1 cellular context compared by ENCODE assay signal in the genomic region with DNA sequence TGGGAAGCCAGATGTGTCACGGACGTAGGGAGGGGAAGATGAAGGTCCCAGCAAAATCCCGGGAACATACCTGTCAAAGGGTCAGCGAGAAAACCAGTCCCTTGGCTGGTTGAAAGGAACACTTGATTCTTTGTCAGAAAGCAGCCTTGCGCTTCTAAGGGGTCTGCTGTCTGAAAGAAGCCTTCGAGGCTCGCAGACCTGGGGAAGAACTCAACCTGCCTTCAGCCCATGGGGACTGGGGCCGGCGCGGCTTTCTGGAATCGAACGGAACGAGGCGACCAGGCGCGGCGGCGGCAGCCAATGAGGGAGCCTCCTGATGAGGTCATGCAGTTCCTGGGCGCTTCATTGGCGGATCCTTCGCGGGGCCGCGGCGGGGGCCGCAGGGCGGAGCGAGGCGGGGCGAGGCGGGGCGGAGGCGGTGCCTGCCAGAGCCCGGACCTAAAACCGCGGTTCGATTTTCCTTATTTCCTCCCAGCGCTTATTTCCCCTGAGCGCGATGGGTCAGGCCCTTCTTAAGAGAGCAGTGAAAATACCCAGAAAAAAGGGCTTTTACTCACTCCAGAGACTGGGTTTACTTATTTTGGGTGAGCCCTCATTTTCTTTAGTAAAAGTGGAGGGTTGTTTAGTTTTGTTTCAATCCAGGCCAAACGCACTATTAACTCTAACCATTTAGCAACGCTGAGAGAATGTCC.
TF ChIP-seq lines count a peak whose summit lies in the region.

No MANE protein-coding gene starts in this region.

TF ChIP-seq in HepG2, 621 proteins besides CTCF, POLR2A, EP300 and RAD21 (continued from another document and continues in another):
- TF ChIP-seq, protein P1, sequence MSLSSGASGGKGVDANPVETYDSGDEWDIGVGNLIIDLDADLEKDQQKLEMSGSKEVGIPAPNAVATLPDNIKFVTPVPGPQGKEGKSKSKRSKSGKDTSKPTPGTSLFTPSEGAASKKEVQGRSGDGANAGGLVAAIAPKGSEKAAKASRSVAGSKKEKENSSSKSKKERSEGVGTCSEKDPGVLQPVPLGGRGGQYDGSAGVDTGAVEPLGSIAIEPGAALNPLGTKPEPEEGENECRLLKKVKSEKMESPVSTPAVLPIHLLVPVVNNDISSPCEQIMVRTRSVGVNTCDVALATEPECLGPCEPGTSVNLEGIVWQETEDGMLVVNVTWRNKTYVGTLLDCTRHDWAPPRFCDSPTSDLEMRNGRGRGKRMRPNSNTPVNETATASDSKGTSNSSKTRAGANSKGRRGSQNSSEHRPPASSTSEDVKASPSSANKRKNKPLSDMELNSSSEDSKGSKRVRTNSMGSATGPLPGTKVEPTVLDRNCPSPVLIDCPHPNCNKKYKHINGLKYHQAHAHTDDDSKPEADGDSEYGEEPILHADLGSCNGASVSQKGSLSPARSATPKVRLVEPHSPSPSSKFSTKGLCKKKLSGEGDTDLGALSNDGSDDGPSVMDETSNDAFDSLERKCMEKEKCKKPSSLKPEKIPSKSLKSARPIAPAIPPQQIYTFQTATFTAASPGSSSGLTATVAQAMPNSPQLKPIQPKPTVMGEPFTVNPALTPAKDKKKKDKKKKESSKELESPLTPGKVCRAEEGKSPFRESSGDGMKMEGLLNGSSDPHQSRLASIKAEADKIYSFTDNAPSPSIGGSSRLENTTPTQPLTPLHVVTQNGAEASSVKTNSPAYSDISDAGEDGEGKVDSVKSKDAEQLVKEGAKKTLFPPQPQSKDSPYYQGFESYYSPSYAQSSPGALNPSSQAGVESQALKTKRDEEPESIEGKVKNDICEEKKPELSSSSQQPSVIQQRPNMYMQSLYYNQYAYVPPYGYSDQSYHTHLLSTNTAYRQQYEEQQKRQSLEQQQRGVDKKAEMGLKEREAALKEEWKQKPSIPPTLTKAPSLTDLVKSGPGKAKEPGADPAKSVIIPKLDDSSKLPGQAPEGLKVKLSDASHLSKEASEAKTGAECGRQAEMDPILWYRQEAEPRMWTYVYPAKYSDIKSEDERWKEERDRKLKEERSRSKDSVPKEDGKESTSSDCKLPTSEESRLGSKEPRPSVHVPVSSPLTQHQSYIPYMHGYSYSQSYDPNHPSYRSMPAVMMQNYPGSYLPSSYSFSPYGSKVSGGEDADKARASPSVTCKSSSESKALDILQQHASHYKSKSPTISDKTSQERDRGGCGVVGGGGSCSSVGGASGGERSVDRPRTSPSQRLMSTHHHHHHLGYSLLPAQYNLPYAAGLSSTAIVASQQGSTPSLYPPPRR (CRISPR knock-in tag; IDR thresholded peaks at IDR 0.05; ENCODE audit: borderline replicate concordance): no peak
- TF ChIP-seq SIX1 (CRISPR knock-in tag; IDR thresholded peaks at IDR 0.05; ENCODE audit: borderline replicate concordance) (no peak), DNMT1 (CRISPR knock-in tag; IDR thresholded peaks at IDR 0.05) (no peak), ARNTL (CRISPR knock-in tag; IDR thresholded peaks at IDR 0.05) (peak; percentile 22; the same call in 1 of the 2 replicates), ZNF317 (CRISPR knock-in tag; IDR thresholded peaks at IDR 0.05) (0 out of 2 replicates have a peak, but pooled peaks have one; percentile 22), RBM22 (optimal IDR thresholded peaks at IDR 0.05; ENCODE audit: low read length) (no peak), ZBTB3 (CRISPR knock-in tag; IDR thresholded peaks at IDR 0.05; ENCODE audit: borderline replicate concordance, low read depth) (no peak), NFKBIZ (CRISPR knock-in tag; IDR thresholded peaks at IDR 0.05) (no peak), ATRX (CRISPR knock-in tag; IDR thresholded peaks at IDR 0.05; ENCODE audit: borderline replicate concordance) (no peak), PHF8 (CRISPR knock-in tag; IDR thresholded peaks at IDR 0.05) (no peak), ZNF430 (CRISPR knock-in tag; IDR thresholded peaks at IDR 0.05) (no peak), ZNF777 (CRISPR knock-in tag; IDR thresholded peaks at IDR 0.05) (no peak), ELF4 (CRISPR knock-in tag; IDR thresholded peaks at IDR 0.05; ENCODE audit: borderline replicate concordance) (no peak; the same call in 1 of the 2 replicates), ZNF674 (CRISPR knock-in tag; IDR thresholded peaks at IDR 0.05; ENCODE audit: low read depth) (no peak), MIER3 (CRISPR knock-in tag; IDR thresholded peaks at IDR 0.05; ENCODE audit: borderline replicate concordance) (no peak), ZNF616 (CRISPR knock-in tag; IDR thresholded peaks at IDR 0.05; ENCODE audit: low read depth) (no peak), SIN3A (IDR thresholded peaks at IDR 0.05; ENCODE audit: borderline replicate concordance, low read depth, low read length) (no peak)
- TF ChIP-seq, protein P2, sequence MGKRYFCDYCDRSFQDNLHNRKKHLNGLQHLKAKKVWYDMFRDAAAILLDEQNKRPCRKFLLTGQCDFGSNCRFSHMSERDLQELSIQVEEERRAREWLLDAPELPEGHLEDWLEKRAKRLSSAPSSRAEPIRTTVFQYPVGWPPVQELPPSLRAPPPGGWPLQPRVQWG (CRISPR knock-in tag; IDR thresholded peaks at IDR 0.05; ENCODE audit: borderline replicate concordance, low read depth): no peak
- TF ChIP-seq, protein P3, sequence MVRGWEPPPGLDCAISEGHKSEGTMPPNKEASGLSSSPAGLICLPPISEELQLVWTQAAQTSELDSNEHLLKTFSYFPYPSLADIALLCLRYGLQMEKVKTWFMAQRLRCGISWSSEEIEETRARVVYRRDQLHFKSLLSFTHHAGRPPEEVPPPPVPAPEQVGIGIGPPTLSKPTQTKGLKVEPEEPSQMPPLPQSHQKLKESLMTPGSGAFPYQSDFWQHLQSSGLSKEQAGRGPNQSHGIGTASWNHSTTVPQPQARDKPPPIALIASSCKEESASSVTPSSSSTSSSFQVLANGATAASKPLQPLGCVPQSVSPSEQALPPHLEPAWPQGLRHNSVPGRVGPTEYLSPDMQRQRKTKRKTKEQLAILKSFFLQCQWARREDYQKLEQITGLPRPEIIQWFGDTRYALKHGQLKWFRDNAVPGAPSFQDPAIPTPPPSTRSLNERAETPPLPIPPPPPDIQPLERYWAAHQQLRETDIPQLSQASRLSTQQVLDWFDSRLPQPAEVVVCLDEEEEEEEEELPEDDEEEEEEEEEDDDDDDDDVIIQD (CRISPR knock-in tag; IDR thresholded peaks at IDR 0.05; ENCODE audit: low read depth): no peak; the same call in 1 of the 2 replicates
- TF ChIP-seq, protein P4, sequence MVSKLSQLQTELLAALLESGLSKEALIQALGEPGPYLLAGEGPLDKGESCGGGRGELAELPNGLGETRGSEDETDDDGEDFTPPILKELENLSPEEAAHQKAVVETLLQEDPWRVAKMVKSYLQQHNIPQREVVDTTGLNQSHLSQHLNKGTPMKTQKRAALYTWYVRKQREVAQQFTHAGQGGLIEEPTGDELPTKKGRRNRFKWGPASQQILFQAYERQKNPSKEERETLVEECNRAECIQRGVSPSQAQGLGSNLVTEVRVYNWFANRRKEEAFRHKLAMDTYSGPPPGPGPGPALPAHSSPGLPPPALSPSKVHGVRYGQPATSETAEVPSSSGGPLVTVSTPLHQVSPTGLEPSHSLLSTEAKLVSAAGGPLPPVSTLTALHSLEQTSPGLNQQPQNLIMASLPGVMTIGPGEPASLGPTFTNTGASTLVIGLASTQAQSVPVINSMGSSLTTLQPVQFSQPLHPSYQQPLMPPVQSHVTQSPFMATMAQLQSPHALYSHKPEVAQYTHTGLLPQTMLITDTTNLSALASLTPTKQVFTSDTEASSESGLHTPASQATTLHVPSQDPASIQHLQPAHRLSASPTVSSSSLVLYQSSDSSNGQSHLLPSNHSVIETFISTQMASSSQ (IDR thresholded peaks at IDR 0.05; ENCODE audit: low read depth): no peak
- TF ChIP-seq, protein P4 (CRISPR knock-in tag; IDR thresholded peaks at IDR 0.05; ENCODE audit: borderline replicate concordance): 0 out of 2 replicates have a peak, but pooled peaks have one; percentile 9
- TF ChIP-seq, protein P5, sequence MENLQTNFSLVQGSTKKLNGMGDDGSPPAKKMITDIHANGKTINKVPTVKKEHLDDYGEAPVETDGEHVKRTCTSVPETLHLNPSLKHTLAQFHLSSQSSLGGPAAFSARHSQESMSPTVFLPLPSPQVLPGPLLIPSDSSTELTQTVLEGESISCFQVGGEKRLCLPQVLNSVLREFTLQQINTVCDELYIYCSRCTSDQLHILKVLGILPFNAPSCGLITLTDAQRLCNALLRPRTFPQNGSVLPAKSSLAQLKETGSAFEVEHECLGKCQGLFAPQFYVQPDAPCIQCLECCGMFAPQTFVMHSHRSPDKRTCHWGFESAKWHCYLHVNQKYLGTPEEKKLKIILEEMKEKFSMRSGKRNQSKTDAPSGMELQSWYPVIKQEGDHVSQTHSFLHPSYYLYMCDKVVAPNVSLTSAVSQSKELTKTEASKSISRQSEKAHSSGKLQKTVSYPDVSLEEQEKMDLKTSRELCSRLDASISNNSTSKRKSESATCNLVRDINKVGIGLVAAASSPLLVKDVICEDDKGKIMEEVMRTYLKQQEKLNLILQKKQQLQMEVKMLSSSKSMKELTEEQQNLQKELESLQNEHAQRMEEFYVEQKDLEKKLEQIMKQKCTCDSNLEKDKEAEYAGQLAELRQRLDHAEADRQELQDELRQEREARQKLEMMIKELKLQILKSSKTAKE (CRISPR knock-in tag; IDR thresholded peaks at IDR 0.05; ENCODE audit: borderline replicate concordance): no peak
- TF ChIP-seq, protein P6, sequence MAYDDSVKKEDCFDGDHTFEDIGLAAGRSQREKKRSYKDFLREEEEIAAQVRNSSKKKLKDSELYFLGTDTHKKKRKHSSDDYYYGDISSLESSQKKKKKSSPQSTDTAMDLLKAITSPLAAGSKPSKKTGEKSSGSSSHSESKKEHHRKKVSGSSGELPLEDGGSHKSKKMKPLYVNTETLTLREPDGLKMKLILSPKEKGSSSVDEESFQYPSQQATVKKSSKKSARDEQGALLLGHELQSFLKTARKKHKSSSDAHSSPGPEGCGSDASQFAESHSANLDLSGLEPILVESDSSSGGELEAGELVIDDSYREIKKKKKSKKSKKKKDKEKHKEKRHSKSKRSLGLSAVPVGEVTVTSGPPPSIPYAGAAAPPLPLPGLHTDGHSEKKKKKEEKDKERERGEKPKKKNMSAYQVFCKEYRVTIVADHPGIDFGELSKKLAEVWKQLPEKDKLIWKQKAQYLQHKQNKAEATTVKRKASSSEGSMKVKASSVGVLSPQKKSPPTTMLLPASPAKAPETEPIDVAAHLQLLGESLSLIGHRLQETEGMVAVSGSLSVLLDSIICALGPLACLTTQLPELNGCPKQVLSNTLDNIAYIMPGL (CRISPR knock-in tag; IDR thresholded peaks at IDR 0.05; ENCODE audit: borderline replicate concordance in 1 of 2, low read depth in 1 of 2): no peak
- TF ChIP-seq, protein P7, sequence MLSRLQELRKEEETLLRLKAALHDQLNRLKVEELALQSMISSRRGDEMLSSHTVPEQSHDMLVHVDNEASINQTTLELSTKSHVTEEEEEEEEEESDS (CRISPR knock-in tag; IDR thresholded peaks at IDR 0.05; ENCODE audit: borderline replicate concordance): 0 out of 2 replicates have a peak, but pooled peaks have one; percentile 41
- TF ChIP-seq, protein P8, sequence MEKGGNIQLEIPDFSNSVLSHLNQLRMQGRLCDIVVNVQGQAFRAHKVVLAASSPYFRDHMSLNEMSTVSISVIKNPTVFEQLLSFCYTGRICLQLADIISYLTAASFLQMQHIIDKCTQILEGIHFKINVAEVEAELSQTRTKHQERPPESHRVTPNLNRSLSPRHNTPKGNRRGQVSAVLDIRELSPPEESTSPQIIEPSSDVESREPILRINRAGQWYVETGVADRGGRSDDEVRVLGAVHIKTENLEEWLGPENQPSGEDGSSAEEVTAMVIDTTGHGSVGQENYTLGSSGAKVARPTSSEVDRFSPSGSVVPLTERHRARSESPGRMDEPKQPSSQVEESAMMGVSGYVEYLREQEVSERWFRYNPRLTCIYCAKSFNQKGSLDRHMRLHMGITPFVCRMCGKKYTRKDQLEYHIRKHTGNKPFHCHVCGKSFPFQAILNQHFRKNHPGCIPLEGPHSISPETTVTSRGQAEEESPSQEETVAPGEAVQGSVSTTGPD (CRISPR knock-in tag; IDR thresholded peaks at IDR 0.05): no peak
